ENCODE assay signal across 8 cellular contexts in genomic region chr19:41548954-41549688, GRCh38. TPM values are rescaled to one million over a fixed set of nuclear protein-coding genes. Genes with fewer than 3 reads are reported as not detected.
DNase-seq lines count a peak whose midpoint lies in the region; ATAC-seq and TF ChIP-seq lines count a peak whose summit lies in the region.

No MANE protein-coding gene starts in this region.

- H3K36me3 ChIP-seq in CD4-positive, CD25-positive, alpha-beta regulatory T cell (ENCODE audit: control insufficient read depth, insufficient read depth, low read length) = peaks cover 12% of the 10 kb centered on the region
- no peaks in the 10 kb centered on the region for H3K36me3 ChIP-seq in colonic mucosa

- H3K4me1 ChIP-seq in CD4-positive, CD25-positive, alpha-beta regulatory T cell (ENCODE audit: control insufficient read depth, insufficient read depth, low read length, poor library complexity, severe bottlenecking) = peaks cover 77% of the 10 kb centered on the region
- H3K4me1 ChIP-seq in colonic mucosa = no peaks in the 10 kb centered on the region

- peaks cover 31 to 68% (median 62%) of the 10 kb centered on the region in 4 donors for H3K4me1 Mint-ChIP-seq in CD4-positive, CD25-positive, alpha-beta regulatory T cell

- H3K4me3 Mint-ChIP-seq in CD4-positive, CD25-positive, alpha-beta regulatory T cell = peak overlapping the region; percentile 93 to 99 (median 96)

- CTCF ChIA-PET in HEK293T (lab: Yijun Ruan, JAX) = interaction anchor here (0.7 to 1.6 kb wide), 2 partner anchors 14 to 101 kb away, joined by 4 to 8 read pairs; no protein-coding TSS in a partner anchor

- peak overlapping the region; percentile 93 to 100 (median 94) for H3K27ac Mint-ChIP-seq in CD4-positive, CD25-positive, alpha-beta regulatory T cell

- H3K27me3 ChIP-seq in CD4-positive, CD25-positive, alpha-beta regulatory T cell (ENCODE audit: control insufficient read depth, insufficient read depth, low read length) = no peaks in the 10 kb centered on the region
- H3K27me3 ChIP-seq in colonic mucosa = no peaks in the 10 kb centered on the region

- H3K9me3 ChIP-seq in CD4-positive, CD25-positive, alpha-beta regulatory T cell (ENCODE audit: control insufficient read depth in 2 of 2, low read length in 2 of 2) = no peaks in the 10 kb centered on the region
- H3K9me3 ChIP-seq in colonic mucosa = no peaks in the 10 kb centered on the region

- no peak for TF ChIP-seq CTCF in colonic mucosa (IDR thresholded peaks at IDR 0.05)

- peak overlapping the region; percentile 82 for H3K27ac ChIP-seq in CD4-positive, CD25-positive, alpha-beta regulatory T cell (ENCODE audit: insufficient read depth, low read length, poor library complexity, severe bottlenecking)
- peak overlapping the region; percentile 6 for H3K27ac ChIP-seq in colonic mucosa

- ATAC-seq in CD4-positive, CD25-positive, alpha-beta regulatory T cell (ENCODE audit: low read depth in 2 of 2) = peak; percentile 55 to 64

- H3K4me3 ChIP-seq in CD4-positive, CD25-positive, alpha-beta regulatory T cell (ENCODE audit: low read depth, low read length) = peak overlapping the region; percentile 100
- no peak overlapping the region for H3K4me3 ChIP-seq in colonic mucosa

- no peaks in the 10 kb centered on the region for H3K27me3 Mint-ChIP-seq in CD4-positive, CD25-positive, alpha-beta regulatory T cell

- DNase-seq in CD4-positive, CD25-positive, alpha-beta regulatory T cell = peak; percentile 64 to 91 (median 75)
- DNase-seq in HEK293T (ENCODE audit: extremely low spot score) (no peak), T-helper 22 cell (ENCODE audit: low read depth) (peak; percentile 64), colonic mucosa (no peak), pulmonary artery endothelial cell (ENCODE audit: low read depth, low spot score) (peak; percentile 80), NCI-H226 (no peak), mucosa of gallbladder (ENCODE audit: low spot score) (no peak), NCI-H748 (lab: John Stamatoyannopoulos, UW; ENCODE audit: unreplicated experiment) (no peak)

- peaks cover 0 to 2% (median 0%) of the 10 kb centered on the region in 7 donors for H3K9me3 Mint-ChIP-seq in CD4-positive, CD25-positive, alpha-beta regulatory T cell

- intact Hi-C loops in colonic mucosa (cut with DNase I) = no loop called here

- H3K36me3 Mint-ChIP-seq in CD4-positive, CD25-positive, alpha-beta regulatory T cell = peaks cover 33% of the 10 kb centered on the region

- POLR2A ChIA-PET in HEK293T (lab: Yijun Ruan, JAX) = interaction anchor here (1.3 kb wide), 1 partner anchor 286 kb away, joined by 3 read pairs; no protein-coding TSS in a partner anchor

- peak overlapping the region in 1 of 2 donors; percentile 35 for H3K9ac ChIP-seq in colonic mucosa (ENCODE audit: low read depth in 2 of 2, low read length in 2 of 2)

TF ChIP-seq in HEK293T, 16 proteins besides CTCF, POLR2A, EP300 and RAD21:
- TF ChIP-seq LEF1 (IDR thresholded peaks at IDR 0.05; ENCODE audit: borderline replicate concordance) (no peak), PKNOX1 (IDR thresholded peaks at IDR 0.05) (peak; percentile 19; the same call in 1 of the 2 replicates), FOXA1 (IDR thresholded peaks at IDR 0.05) (no peak), SP1 (IDR thresholded peaks at IDR 0.05) (no peak), SUZ12 (IDR thresholded peaks at IDR 0.05) (no peak), HDGF (IDR thresholded peaks at IDR 0.05; ENCODE audit: borderline replicate concordance) (no peak), ZNF384 (IDR thresholded peaks at IDR 0.05) (no peak), NFRKB (IDR thresholded peaks at IDR 0.05) (no peak)

RNA-seq across cellular contexts. Expression of gene CEACAM21, which starts 26.8 kb away (rescaled TPM):
- 43.8 TPM for total RNA-seq in CD4-positive, CD25-positive, alpha-beta regulatory T cell
- polyA plus RNA-seq in CD4-positive, CD25-positive, alpha-beta regulatory T cell = 10 to 100 TPM; 39.1 to 58.6 (median 46.7) TPM
- total RNA-seq in colonic mucosa (under 1 TPM; 0.25 to 0.45 TPM), pulmonary artery endothelial cell (0.11 and 0.73 TPM in 2 replicates), mucosa of gallbladder (2.4 TPM)

Comparison
In these comparisons a context has a peak if more than half of its experiments do, and no peak if none do; other contexts are left out.
1. DNase-seq: peak in CD4-positive, CD25-positive, alpha-beta regulatory T cell (3 of 3), T-helper 22 cell (single experiment) and pulmonary artery endothelial cell (single experiment); none in HEK293T (single experiment), colonic mucosa (single experiment), NCI-H226 (single experiment), mucosa of gallbladder (single experiment) and NCI-H748 (single experiment).
2. RNA of gene CEACAM21, which starts 26.8 kb away (total RNA-seq): 43.8 TPM in CD4-positive, CD25-positive, alpha-beta regulatory T cell (single experiment); 2.4 TPM in mucosa of gallbladder (single experiment), 0.11 to 0.73 TPM in pulmonary artery endothelial cell and 0.25 to 0.45 TPM in colonic mucosa; every median in the first group is over 10 times any median in the second.